Comparison of ENCODE assay signal across 1 cellular context in genomic region chr21:33266050-33266783, GRCh38.
TF ChIP-seq lines count a peak whose summit lies in the region.

IL10RB (plus strand) TSS chr21:33266367; CDS start chr21:33266466, 99 bp downstream.

TF ChIP-seq in GM23338, 12 proteins besides CTCF, POLR2A, EP300 and RAD21 (continued from another document):
- TF ChIP-seq, protein P1, sequence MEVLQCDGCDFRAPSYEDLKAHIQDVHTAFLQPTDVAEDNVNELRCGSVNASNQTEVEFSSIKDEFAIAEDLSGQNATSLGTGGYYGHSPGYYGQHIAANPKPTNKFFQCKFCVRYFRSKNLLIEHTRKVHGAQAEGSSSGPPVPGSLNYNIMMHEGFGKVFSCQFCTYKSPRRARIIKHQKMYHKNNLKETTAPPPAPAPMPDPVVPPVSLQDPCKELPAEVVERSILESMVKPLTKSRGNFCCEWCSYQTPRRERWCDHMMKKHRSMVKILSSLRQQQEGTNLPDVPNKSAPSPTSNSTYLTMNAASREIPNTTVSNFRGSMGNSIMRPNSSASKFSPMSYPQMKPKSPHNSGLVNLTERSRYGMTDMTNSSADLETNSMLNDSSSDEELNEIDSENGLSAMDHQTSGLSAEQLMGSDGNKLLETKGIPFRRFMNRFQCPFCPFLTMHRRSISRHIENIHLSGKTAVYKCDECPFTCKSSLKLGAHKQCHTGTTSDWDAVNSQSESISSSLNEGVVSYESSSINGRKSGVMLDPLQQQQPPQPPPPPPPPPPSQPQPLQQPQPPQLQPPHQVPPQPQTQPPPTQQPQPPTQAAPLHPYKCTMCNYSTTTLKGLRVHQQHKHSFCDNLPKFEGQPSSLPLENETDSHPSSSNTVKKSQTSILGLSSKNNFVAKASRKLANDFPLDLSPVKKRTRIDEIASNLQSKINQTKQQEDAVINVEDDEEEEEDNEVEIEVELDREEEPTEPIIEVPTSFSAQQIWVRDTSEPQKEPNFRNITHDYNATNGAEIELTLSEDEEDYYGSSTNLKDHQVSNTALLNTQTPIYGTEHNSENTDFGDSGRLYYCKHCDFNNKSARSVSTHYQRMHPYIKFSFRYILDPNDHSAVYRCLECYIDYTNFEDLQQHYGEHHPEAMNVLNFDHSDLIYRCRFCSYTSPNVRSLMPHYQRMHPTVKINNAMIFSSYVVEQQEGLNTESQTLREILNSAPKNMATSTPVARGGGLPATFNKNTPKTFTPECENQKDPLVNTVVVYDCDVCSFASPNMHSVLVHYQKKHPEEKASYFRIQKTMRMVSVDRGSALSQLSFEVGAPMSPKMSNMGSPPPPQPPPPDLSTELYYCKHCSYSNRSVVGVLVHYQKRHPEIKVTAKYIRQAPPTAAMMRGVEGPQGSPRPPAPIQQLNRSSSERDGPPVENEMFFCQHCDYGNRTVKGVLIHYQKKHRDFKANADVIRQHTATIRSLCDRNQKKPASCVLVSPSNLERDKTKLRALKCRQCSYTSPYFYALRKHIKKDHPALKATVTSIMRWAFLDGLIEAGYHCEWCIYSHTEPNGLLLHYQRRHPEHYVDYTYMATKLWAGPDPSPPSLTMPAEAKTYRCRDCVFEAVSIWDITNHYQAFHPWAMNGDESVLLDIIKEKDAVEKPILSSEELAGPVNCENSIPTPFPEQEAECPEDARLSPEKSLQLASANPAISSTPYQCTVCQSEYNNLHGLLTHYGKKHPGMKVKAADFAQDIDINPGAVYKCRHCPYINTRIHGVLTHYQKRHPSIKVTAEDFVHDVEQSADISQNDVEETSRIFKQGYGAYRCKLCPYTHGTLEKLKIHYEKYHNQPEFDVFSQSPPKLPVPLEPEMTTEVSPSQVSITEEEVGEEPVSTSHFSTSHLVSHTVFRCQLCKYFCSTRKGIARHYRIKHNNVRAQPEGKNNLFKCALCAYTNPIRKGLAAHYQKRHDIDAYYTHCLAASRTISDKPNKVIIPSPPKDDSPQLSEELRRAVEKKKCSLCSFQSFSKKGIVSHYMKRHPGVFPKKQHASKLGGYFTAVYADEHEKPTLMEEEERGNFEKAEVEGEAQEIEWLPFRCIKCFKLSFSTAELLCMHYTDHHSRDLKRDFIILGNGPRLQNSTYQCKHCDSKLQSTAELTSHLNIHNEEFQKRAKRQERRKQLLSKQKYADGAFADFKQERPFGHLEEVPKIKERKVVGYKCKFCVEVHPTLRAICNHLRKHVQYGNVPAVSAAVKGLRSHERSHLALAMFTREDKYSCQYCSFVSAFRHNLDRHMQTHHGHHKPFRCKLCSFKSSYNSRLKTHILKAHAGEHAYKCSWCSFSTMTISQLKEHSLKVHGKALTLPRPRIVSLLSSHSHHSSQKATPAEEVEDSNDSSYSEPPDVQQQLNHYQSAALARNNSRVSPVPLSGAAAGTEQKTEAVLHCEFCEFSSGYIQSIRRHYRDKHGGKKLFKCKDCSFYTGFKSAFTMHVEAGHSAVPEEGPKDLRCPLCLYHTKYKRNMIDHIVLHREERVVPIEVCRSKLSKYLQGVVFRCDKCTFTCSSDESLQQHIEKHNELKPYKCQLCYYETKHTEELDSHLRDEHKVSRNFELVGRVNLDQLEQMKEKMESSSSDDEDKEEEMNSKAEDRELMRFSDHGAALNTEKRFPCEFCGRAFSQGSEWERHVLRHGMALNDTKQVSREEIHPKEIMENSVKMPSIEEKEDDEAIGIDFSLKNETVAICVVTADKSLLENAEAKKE (CRISPR knock-in tag; IDR thresholded peaks at IDR 0.05): no peak
- TF ChIP-seq EZH2phosphoT487 (IDR thresholded peaks at IDR 0.05; ENCODE audit: unreplicated experiment) (no peak), POLR2AphosphoS5 (IDR thresholded peaks at IDR 0.05; ENCODE audit: low read depth) (peak; percentile 73), ZNF331 (CRISPR knock-in tag; IDR thresholded peaks at IDR 0.05; ENCODE audit: low read depth) (no peak)
